ENCODE assay signal across 21 cellular contexts in the genomic region with DNA sequence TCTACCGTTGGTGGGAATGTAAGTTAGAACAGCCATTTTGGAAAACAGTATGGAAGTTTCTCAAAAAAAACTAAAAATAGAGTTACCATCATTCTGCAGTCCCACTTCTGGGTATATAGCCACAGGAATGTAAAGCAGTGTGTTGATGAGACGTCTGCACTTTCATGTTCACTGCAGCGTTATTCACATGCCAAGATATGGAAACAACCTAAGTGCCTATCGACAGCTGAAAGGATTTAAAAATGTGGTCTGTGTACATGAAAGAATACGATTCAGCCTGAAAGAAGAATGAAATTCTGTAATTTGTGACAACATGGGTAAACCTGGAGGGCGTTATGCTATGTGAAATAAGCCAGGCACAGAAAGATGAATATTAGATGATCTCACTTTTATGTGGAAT.
DNase-seq lines count a peak whose midpoint lies in the region; ATAC-seq and TF ChIP-seq lines count a peak whose summit lies in the region.
"Had no signal": no experiment of that assay in that cellular context is flagged by ENCODE, and none has a peak within 500 bp of the region (broad histone marks: within the 10 kb centered on the region; RNA-seq: fewer than 3 reads in every experiment).

No MANE protein-coding gene starts in this region.

- H3K27me3 Mint-ChIP-seq in nephron (ENCODE audit: low read depth): no peaks in the 10 kb centered on the region
- H3K27me3 Mint-ChIP-seq: stimulated activated naive CD8-positive, alpha-beta T cell treated with anti-CD3 and anti-CD28 coated beads, Interleukin-15, amount 100 ng/mL, for 72 hours had no signal

- no peak overlapping the region for H3K4me3 ChIP-seq in RWPE2 (ENCODE audit: severe bottlenecking)
- H3K4me3 ChIP-seq: mucosa of descending colon, upper lobe of right lung had no signal

- H3K36me3 Mint-ChIP-seq in nephron (ENCODE audit: low read depth): peaks cover 6% of the 10 kb centered on the region
- H3K36me3 Mint-ChIP-seq: activated naive CD8-positive, alpha-beta T cell treated with anti-CD3 and anti-CD28 coated beads for 36 hours had no signal

- H3K27me3 ChIP-seq in RWPE2 (ENCODE audit: insufficient read depth, poor library complexity, severe bottlenecking): no peaks in the 10 kb centered on the region
- H3K27me3 ChIP-seq: upper lobe of right lung had no signal

- no peaks in the 10 kb centered on the region for H3K9me3 ChIP-seq in RWPE2 (ENCODE audit: severe bottlenecking)
- H3K9me3 ChIP-seq: mucosa of descending colon, upper lobe of right lung had no signal

- peaks cover 41% of the 10 kb centered on the region for H3K4me1 ChIP-seq in RWPE2 (ENCODE audit: insufficient read depth, poor library complexity, severe bottlenecking)

- H3K9me3 Mint-ChIP-seq in nephron: peaks cover 28% of the 10 kb centered on the region
- H3K9me3 Mint-ChIP-seq: stimulated activated naive CD8-positive, alpha-beta T cell treated with anti-CD3 and anti-CD28 coated beads, Interleukin-15, amount 100 ng/mL, for 72 hours; T-helper 2 cell treated with Interferon-gamma antibody and Interleukin-4, amounts not matched to agents 5 μg/mL and 100 μg/mL, for 36 hours had no signal

- H3K27ac ChIP-seq in RWPE2 (ENCODE audit: poor library complexity, severe bottlenecking): peak overlapping the region; percentile 96
- peak overlapping the region; percentile 97 for H3K27ac ChIP-seq in epithelial cell of prostate
- H3K27ac ChIP-seq: upper lobe of right lung had no signal

- ATAC-seq in RWPE2 (ENCODE audit: low read depth): no peak
- ATAC-seq: left colon; mucosa of descending colon; right cardiac atrium; stimulated activated naive CD8-positive, alpha-beta T cell treated with anti-CD3 and anti-CD28 coated beads, Interleukin-15, amount 100 ng/mL, for 72 hours; upper lobe of right lung had no signal

- DNase-seq in EL: peak; percentile 64
- no peak for DNase-seq in RWPE2 (ENCODE audit: low spot score)
- DNase-seq in epithelial cell of prostate (ENCODE audit: low read depth, low spot score): no peak
- DNase-seq in DMS153 treated with DMSO at 0.1 percent for 48 hours (lab: John Stamatoyannopoulos, UW; ENCODE audit: unreplicated experiment): no peak
- no peak for DNase-seq in kidney glomerular epithelial cell (lab: John Stamatoyannopoulos, UW)
- DNase-seq in DMS153 (lab: John Stamatoyannopoulos, UW): no peak
- DNase-seq in activated CD4-positive, alpha-beta T cell treated with anti-CD3 and anti-CD28 coated beads for 4 hours: no peak
- DNase-seq: activated CD4-positive, CD25-positive, alpha-beta regulatory T cell; activated naive CD8-positive, alpha-beta T cell treated with anti-CD3 and anti-CD28 coated beads for 36 hours; caudate nucleus; effector memory CD4-positive, alpha-beta T cell; left colon; mucosa of descending colon; NCI-H1092; NCI-H2107; NCI-H524 treated with DMSO at 0.1 percent for 48 hours; right cardiac atrium; stimulated activated naive CD8-positive, alpha-beta T cell treated with anti-CD3 and anti-CD28 coated beads, Interleukin-15, amount 100 ng/mL, for 72 hours; upper lobe of right lung had no signal

- peaks cover 11% of the 10 kb centered on the region for H3K36me3 ChIP-seq in RWPE2 (ENCODE audit: low read depth)
- H3K36me3 ChIP-seq: upper lobe of right lung had no signal

- H3K27ac Mint-ChIP-seq in nephron: peak overlapping the region in 2 of 3 experiments; percentile 14 to 80
- H3K27ac Mint-ChIP-seq: activated naive CD8-positive, alpha-beta T cell treated with anti-CD3 and anti-CD28 coated beads for 36 hours; stimulated activated naive CD8-positive, alpha-beta T cell treated with anti-CD3 and anti-CD28 coated beads, Interleukin-15, amount 100 ng/mL, for 72 hours; T-helper 2 cell treated with Interferon-gamma antibody and Interleukin-4, amounts not matched to agents 5 μg/mL and 100 μg/mL, for 36 hours had no signal

- peaks cover 38% of the 10 kb centered on the region for H3K4me1 Mint-ChIP-seq in nephron
- H3K4me1 Mint-ChIP-seq: activated naive CD8-positive, alpha-beta T cell treated with anti-CD3 and anti-CD28 coated beads for 36 hours; stimulated activated naive CD8-positive, alpha-beta T cell treated with anti-CD3 and anti-CD28 coated beads, Interleukin-15, amount 100 ng/mL, for 72 hours had no signal

- TF ChIP-seq CTCF in RWPE2 (IDR thresholded peaks at IDR 0.05; ENCODE audit: poor library complexity, severe bottlenecking): no peak
- TF ChIP-seq CTCF in nephron (IDR thresholded peaks at IDR 0.05; ENCODE audit: unreplicated experiment in 3 of 3): no peak

- H3K4me3 Mint-ChIP-seq in nephron: no peak overlapping the region
- H3K4me3 Mint-ChIP-seq: activated naive CD8-positive, alpha-beta T cell treated with anti-CD3 and anti-CD28 coated beads for 36 hours; stimulated activated naive CD8-positive, alpha-beta T cell treated with anti-CD3 and anti-CD28 coated beads, Interleukin-15, amount 100 ng/mL, for 72 hours; T-helper 2 cell treated with Interferon-gamma antibody and Interleukin-4, amounts not matched to agents 5 μg/mL and 100 μg/mL, for 36 hours had no signal
